In the genomic region with DNA sequence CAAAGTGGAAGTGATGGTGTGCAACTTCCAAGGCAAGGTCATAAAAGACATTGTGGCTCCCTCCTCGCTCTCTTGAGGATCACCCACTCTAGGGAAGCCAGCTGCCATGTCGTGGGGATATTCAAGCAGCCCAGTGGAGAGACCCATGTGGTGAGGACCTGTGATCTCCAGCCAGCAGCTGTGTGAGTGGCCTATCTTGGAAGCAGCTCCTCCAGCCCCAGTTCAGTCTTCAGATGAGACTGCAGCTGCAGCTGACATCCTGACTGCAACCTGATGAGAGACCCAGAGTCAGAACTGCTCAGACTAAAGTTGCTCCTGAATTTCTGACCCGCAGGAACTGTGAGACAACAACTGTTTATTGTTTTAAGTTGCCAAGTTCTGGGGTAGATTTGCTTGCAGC, we compare ENCODE assay signal across 14 cellular contexts.
DNase-seq lines count a peak whose midpoint lies in the region; ATAC-seq and TF ChIP-seq lines count a peak whose summit lies in the region.
"Had no signal": no experiment of that assay in that cellular context is flagged by ENCODE, and none has a peak within 500 bp of the region (broad histone marks: within the 10 kb centered on the region; RNA-seq: fewer than 3 reads in every experiment).

No MANE protein-coding gene starts in this region.

- 80% methylated on average over 3 of the region's 3 CpGs for WGBS in right cardiac atrium

- H3K27ac ChIP-seq in BLaER1 (0 out of 2 replicates have a peak overlapping the region, but pooled peaks have one; percentile 18), VCaP (peak overlapping the region; percentile 95), temporal lobe (ENCODE audit: low read depth, low read length) (peak overlapping the region; percentile 78), right cardiac atrium (ENCODE audit: low read length) (no peak overlapping the region)

- peak overlapping the region; percentile 28 for H3K4me2 ChIP-seq in BLaER1
- H3K4me2 ChIP-seq: GM23338 had no signal

- no peaks in the 10 kb centered on the region for H4K20me1 ChIP-seq in BLaER1

- peaks cover 30% of the 10 kb centered on the region for H3K36me3 ChIP-seq in BLaER1

- peaks cover 68% of the 10 kb centered on the region for H3K4me1 ChIP-seq in BLaER1
- H3K4me1 ChIP-seq in right cardiac atrium (ENCODE audit: control insufficient read depth, insufficient read depth, low read length): peaks cover 9% of the 10 kb centered on the region

- intact Hi-C loops in cardiac septum (cut with DNase I) (no loop called here), right cardiac atrium (cut with DNase I) (no loop called here)

- H3K9me3 ChIP-seq in BLaER1 (peaks cover 18% of the 10 kb centered on the region), right cardiac atrium (ENCODE audit: control insufficient read depth, low read length) (no peaks in the 10 kb centered on the region)

- H3K27me3 ChIP-seq in BLaER1: no peaks in the 10 kb centered on the region
- no peaks in the 10 kb centered on the region for H3K27me3 ChIP-seq in right cardiac atrium (ENCODE audit: control insufficient read depth, insufficient read depth)

- TF ChIP-seq CTCF in VCaP (conservative IDR thresholded peaks at IDR 0.05): no peak

- no peak overlapping the region for H3K9ac ChIP-seq in BLaER1

- DNase-seq in mesenteric fat pad (ENCODE audit: low spot score) (peak; percentile 39), cardiac septum (ENCODE audit: low spot score) (no peak), right cardiac atrium (no peak), DMS114 treated with DMSO at 0.1 percent for 48 hours (lab: John Stamatoyannopoulos, UW; ENCODE audit: unreplicated experiment) (no peak)
- DNase-seq in effector CD8-positive, alpha-beta T cell (lab: John Stamatoyannopoulos, UW): no peak
- DNase-seq: 8988T; CD4-positive, alpha-beta memory T cell; DMS79 treated with DMSO at 0.1 percent for 48 hours; GF-D8; HCEC 1CT had no signal

- ATAC-seq in right cardiac atrium: no peak
- ATAC-seq: GM23338 had no signal

- H3K4me3 ChIP-seq in BLaER1: no peak overlapping the region
- H3K4me3 ChIP-seq in right cardiac atrium (ENCODE audit: low read length): no peak overlapping the region
- H3K4me3 ChIP-seq: GM23338 had no signal
